In the genomic region with DNA sequence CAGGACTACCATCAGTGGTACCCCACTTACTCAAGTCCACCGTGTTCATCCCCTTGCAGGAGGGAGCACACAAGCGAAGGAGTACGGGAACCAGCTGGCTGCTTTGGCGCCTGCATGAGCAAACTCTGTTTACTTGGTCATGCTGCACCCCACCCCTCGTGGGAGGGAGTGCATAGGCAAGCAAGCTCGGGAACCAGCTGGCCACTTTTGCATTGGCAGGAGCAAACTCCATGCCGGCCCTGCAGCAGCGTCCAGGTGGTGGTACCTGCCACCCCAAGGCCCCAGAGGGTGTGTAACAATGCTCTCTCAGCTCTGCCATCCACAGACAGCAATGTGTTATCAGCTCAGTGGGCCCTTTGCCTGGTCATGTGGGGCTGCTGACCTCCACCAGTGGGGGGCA, we compare ENCODE assay signal across 21 cellular contexts.
DNase-seq lines count a peak whose midpoint lies in the region; ATAC-seq lines count a peak whose summit lies in the region.
"Had no signal": no experiment of that assay in that cellular context is flagged by ENCODE, and none has a peak within 500 bp of the region (broad histone marks: within the 10 kb centered on the region; RNA-seq: fewer than 3 reads in every experiment).

No MANE protein-coding gene starts in this region.

- H3K27me3 Mint-ChIP-seq in activated T-helper 17 cell treated with anti-CD3 and anti-CD28 coated beads, Interleukin-2, amount 50 U/mL, for 72 hours = no peaks in the 10 kb centered on the region
- H3K27me3 Mint-ChIP-seq: T-cell had no signal

- H3K4me1 Mint-ChIP-seq in activated T-helper 17 cell treated with anti-CD3 and anti-CD28 coated beads, Interleukin-2, amount 50 U/mL, for 72 hours = no peaks in the 10 kb centered on the region
- H3K4me1 Mint-ChIP-seq: CD8-positive, alpha-beta memory T cell; T-cell had no signal

- peak; percentile 88 for DNase-seq in DMS53 treated with DMSO at 0.1 percent for 48 hours (lab: John Stamatoyannopoulos, UW; ENCODE audit: unreplicated experiment)
- peak; percentile 86 for DNase-seq in NCI-H1105 (lab: John Stamatoyannopoulos, UW)
- peak; percentile 95 for DNase-seq in NCI-H69 (lab: John Stamatoyannopoulos, UW)
- peak; percentile 3 for DNase-seq in renal cortical epithelial cell (ENCODE audit: low read depth)
- no peak for DNase-seq in activated CD8-positive, alpha-beta memory T cell treated with anti-CD3 and anti-CD28 coated beads, Interleukin-2, amount 50 U/mL, for 48 hours
- DNase-seq: ACHN; AML-193; C1 segment of cervical spinal cord; Calu3; CD8-positive, alpha-beta memory T cell; DMS79; H7; HFFc6; Karpas-422; NCI-H1436; NCI-H1930; NCI-H2227 treated with DMSO at 0.1 percent for 48 hours; NCI-H82; T-cell had no signal

- H3K36me3 Mint-ChIP-seq in activated T-helper 17 cell treated with anti-CD3 and anti-CD28 coated beads, Interleukin-2, amount 50 U/mL, for 72 hours (ENCODE audit: low read depth) = no peaks in the 10 kb centered on the region
- H3K36me3 Mint-ChIP-seq: CD8-positive, alpha-beta memory T cell; T-cell had no signal

- no peaks in the 10 kb centered on the region for H3K9me3 Mint-ChIP-seq in activated T-helper 17 cell treated with anti-CD3 and anti-CD28 coated beads, Interleukin-2, amount 50 U/mL, for 72 hours
- H3K9me3 Mint-ChIP-seq: CD8-positive, alpha-beta memory T cell; T-cell had no signal

- H3K4me3 Mint-ChIP-seq in activated T-helper 17 cell treated with anti-CD3 and anti-CD28 coated beads, Interleukin-2, amount 50 U/mL, for 72 hours = no peak overlapping the region
- H3K4me3 Mint-ChIP-seq: CD8-positive, alpha-beta memory T cell; HFFc6; T-cell had no signal

- H3K27ac Mint-ChIP-seq in activated T-helper 17 cell treated with anti-CD3 and anti-CD28 coated beads, Interleukin-2, amount 50 U/mL, for 72 hours = no peak overlapping the region
- H3K27ac Mint-ChIP-seq: CD8-positive, alpha-beta memory T cell; HFFc6; T-cell had no signal

- no peak for ATAC-seq in GM21576 (IDR thresholded peaks at IDR 0.05; ENCODE audit: unreplicated experiment)
- no peak for ATAC-seq in activated T-helper 17 cell treated with anti-CD3 and anti-CD28 coated beads, Interleukin-2, amount 50 U/mL, for 72 hours (replicated peaks)
- ATAC-seq: T-cell had no signal
